Comparison of ENCODE assay signal across 1 cellular context in the genomic region with DNA sequence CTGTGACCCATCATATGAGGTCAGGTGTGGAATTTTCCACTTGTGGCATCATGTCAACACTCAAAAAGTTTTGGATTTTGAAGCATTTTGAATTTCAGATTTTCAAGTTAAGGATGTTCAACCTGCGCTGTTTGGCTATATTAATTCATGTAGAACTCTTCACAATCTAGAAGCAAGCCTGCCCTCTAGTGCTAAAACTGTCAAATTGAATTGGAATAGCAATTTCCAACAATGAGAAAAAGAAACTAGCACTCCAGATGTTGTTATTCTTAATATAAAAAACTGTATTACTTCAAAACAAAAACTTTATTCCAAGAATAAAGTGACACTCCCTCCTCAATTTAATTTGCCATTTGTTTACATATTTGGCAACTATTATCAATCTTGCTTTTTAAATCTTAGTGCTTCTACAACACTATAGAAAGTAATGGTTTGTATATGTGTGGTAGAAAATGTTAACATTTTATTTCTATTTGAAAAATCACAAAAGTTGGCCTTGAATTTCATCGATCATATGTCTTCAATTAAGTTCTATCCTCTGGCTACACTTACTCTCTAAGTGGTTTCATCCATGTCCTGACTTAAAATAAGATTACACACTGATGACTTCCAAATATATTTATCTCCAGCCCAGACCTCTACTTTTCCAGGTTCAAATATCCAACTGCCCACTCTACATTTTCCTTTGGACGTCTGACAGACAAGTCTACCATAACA.
A peak's percentile ranks its signal among the peaks of the same experiment; 100 is the strongest.
TF ChIP-seq lines count a peak whose summit lies in the region.

No MANE protein-coding gene starts in this region.

TF ChIP-seq in IMR-90, 13 proteins besides CTCF, POLR2A, EP300 and RAD21 (continued from another document):
- TF ChIP-seq, protein P1, sequence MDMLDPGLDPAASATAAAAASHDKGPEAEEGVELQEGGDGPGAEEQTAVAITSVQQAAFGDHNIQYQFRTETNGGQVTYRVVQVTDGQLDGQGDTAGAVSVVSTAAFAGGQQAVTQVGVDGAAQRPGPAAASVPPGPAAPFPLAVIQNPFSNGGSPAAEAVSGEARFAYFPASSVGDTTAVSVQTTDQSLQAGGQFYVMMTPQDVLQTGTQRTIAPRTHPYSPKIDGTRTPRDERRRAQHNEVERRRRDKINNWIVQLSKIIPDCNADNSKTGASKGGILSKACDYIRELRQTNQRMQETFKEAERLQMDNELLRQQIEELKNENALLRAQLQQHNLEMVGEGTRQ (IDR thresholded peaks at IDR 0.05; ENCODE audit: low read depth, low read length) = no peak
- TF ChIP-seq RCOR1 (IDR thresholded peaks at IDR 0.05; ENCODE audit: insufficient replicate concordance, low read length) = no peak
- TF ChIP-seq RFX5 (IDR thresholded peaks at IDR 0.05; ENCODE audit: low read depth, low read length) = no peak
- no peak for TF ChIP-seq NFE2L2 (IDR thresholded peaks at IDR 0.05; ENCODE audit: low read depth, low read length)
- TF ChIP-seq MAZ (IDR thresholded peaks at IDR 0.05; ENCODE audit: borderline replicate concordance, low read depth, low read length) = no peak
- TF ChIP-seq SMC3 (IDR thresholded peaks at IDR 0.05; ENCODE audit: low read depth, low read length) = peak; percentile 67
